In genomic region chr17:28318759-28319660, GRCh38 we compare ENCODE assay signal across 8 cellular contexts. TPM values are rescaled to one million over a fixed set of nuclear protein-coding genes. Genes with fewer than 3 reads are reported as not detected.
DNase-seq lines count a peak whose midpoint lies in the region; ATAC-seq and TF ChIP-seq lines count a peak whose summit lies in the region.

TMEM97 (plus strand) TSS chr17:28319200; CDS start chr17:28319240, 40 bp downstream.

- POLR2A ChIA-PET in Panc1 (lab: Charles Lee): interaction anchor here (2.1 kb wide), 1 partner anchor 17 kb away, joined by 8 read pairs; the partner anchor contains the start of genes IFT20 and TNFAIP1

- ATAC-seq in GM21786 (IDR thresholded peaks at IDR 0.05; ENCODE audit: unreplicated experiment): peak; percentile 93
- ATAC-seq in Panc1: peak; percentile 99
- peak; percentile 100 for ATAC-seq in esophagus mucosa

- no peaks in the 10 kb centered on the region for H3K9me3 Mint-ChIP-seq in activated T-cell treated with anti-CD3 and anti-CD28 coated beads, Interleukin-2, amount 50 U/mL, for 24 hours

- peak within 1 kb of the TSS; percentile 91 for H3K27ac Mint-ChIP-seq in activated T-cell treated with anti-CD3 and anti-CD28 coated beads, Interleukin-2, amount 50 U/mL, for 24 hours

- H3K4me2 ChIP-seq in DOHH2 (ENCODE audit: low read length) (peak within 1 kb of the TSS; percentile 81), KMS-11 (peak within 1 kb of the TSS; percentile 99)

- BruUV-seq in Panc1 (replicated peaks; lab: Mats Ljungman, UMichigan): no TSS peak

- H3K4me3 Mint-ChIP-seq in activated T-cell treated with anti-CD3 and anti-CD28 coated beads, Interleukin-2, amount 50 U/mL, for 24 hours: peak within 1 kb of the TSS; percentile 92

- H3K9ac ChIP-seq in KMS-11: peak within 1 kb of the TSS; percentile 97

- H3K4me3 ChIP-seq in DOHH2 (ENCODE audit: low read length) (peak within 1 kb of the TSS; percentile 82), KMS-11 (IDR thresholded peaks at IDR 0.05; ENCODE audit: insufficient read depth, low read depth, low read length) (no peak within 1 kb of the TSS), Panc1 (ENCODE audit: low read depth in 2 of 2, low read length in 2 of 2) (peak within 1 kb of the TSS; percentile 79 to 95), muscle layer of duodenum (ENCODE audit: low read depth in 1 of 2, low read length in 2 of 2) (peak within 1 kb of the TSS; percentile 71)

- H3K9me3 ChIP-seq in DOHH2 (ENCODE audit: control insufficient read depth, insufficient read depth, low read length) (no peaks in the 10 kb centered on the region), Panc1 (ENCODE audit: control insufficient read depth, insufficient read depth, low read depth, low read length) (no peaks in the 10 kb centered on the region), muscle layer of duodenum (ENCODE audit: control insufficient read depth in 1 of 2, low read length in 2 of 2) (no peaks in the 10 kb centered on the region)

- intact Hi-C loops in Panc1 (cut with micrococcal nuclease; ENCODE audit: unreplicated experiment): no loop called here

- H3K79me2 ChIP-seq in DOHH2 (ENCODE audit: control insufficient read depth, low read length) (peaks cover 68% of the 10 kb centered on the region), KMS-11 (ENCODE audit: insufficient read depth, low read depth) (peaks cover 49% of the 10 kb centered on the region)

- H4K20me1 ChIP-seq in DOHH2 (ENCODE audit: control insufficient read depth, insufficient read depth, low read depth, low read length) (peaks cover 25% of the 10 kb centered on the region), KMS-11 (ENCODE audit: insufficient read depth) (no peaks in the 10 kb centered on the region; the same call in 1 of the 2 replicates)

- no peaks in the 10 kb centered on the region for H3K27me3 Mint-ChIP-seq in activated T-cell treated with anti-CD3 and anti-CD28 coated beads, Interleukin-2, amount 50 U/mL, for 24 hours

- H2AFZ ChIP-seq in KMS-11 (ENCODE audit: low read depth): peak within 1 kb of the TSS; percentile 97

- H3K27ac ChIP-seq in DOHH2 (ENCODE audit: low read depth, low read length) (peak within 1 kb of the TSS; percentile 74), KMS-11 (peak within 1 kb of the TSS; percentile 83), Panc1 (ENCODE audit: low read length) (peak within 1 kb of the TSS; percentile 95), muscle layer of duodenum (ENCODE audit: low read length) (peak within 1 kb of the TSS; percentile 31)

- no peaks in the 10 kb centered on the region for H3K9me2 ChIP-seq in DOHH2 (replicated peaks; ENCODE audit: control insufficient read depth, low read length)

- peaks cover 45% of the 10 kb centered on the region for H3K36me3 ChIP-seq in DOHH2 (ENCODE audit: control insufficient read depth, low read length)
- H3K36me3 ChIP-seq in KMS-11 (ENCODE audit: insufficient read depth): no peaks in the 10 kb centered on the region; the same call in 1 of the 2 replicates
- H3K36me3 ChIP-seq in Panc1 (ENCODE audit: control insufficient read depth, insufficient read depth, low read length): no peaks in the 10 kb centered on the region
- H3K36me3 ChIP-seq in muscle layer of duodenum (ENCODE audit: control insufficient read depth in 1 of 2, insufficient read depth in 2 of 2, low read length in 2 of 2): no peaks in the 10 kb centered on the region

- peak; percentile 65 for DNase-seq in Panc1 (ENCODE audit: low read depth, low spot score)
- peak; percentile 94 for DNase-seq in activated T-cell treated with anti-CD3 and anti-CD28 coated beads, Interleukin-2, amount 50 U/mL, for 24 hours
- DNase-seq in stimulated activated CD8-positive, alpha-beta memory T cell treated with anti-CD3 and anti-CD28 coated beads, Interleukin-7, amount 100 ng/mL, for 24 hours (ENCODE audit: low read depth): peak; percentile 86

- TF ChIP-seq CTCF in DOHH2 (IDR thresholded peaks at IDR 0.05; ENCODE audit: low read depth, low read length, poor library complexity, severe bottlenecking) (no peak), KMS-11 (conservative IDR thresholded peaks at IDR 0.05; ENCODE audit: low read depth, low read length) (peak; percentile 11; the same call in 1 of the 2 replicates), Panc1 (IDR thresholded peaks at IDR 0.05) (no peak)

- H3F3A ChIP-seq in DOHH2 (ENCODE audit: control insufficient read depth, insufficient read depth): no peaks in the 10 kb centered on the region

- peaks cover 38% of the 10 kb centered on the region for H3K4me1 Mint-ChIP-seq in activated T-cell treated with anti-CD3 and anti-CD28 coated beads, Interleukin-2, amount 50 U/mL, for 24 hours (ENCODE audit: low read depth)

- CTCF ChIA-PET in Panc1 (lab: Charles Lee): interaction anchor here (0.6 kb wide), 1 partner anchor 29 kb away, joined by 3 read pairs; no protein-coding TSS in a partner anchor

- H3K27me3 ChIP-seq in DOHH2 (ENCODE audit: control insufficient read depth, low read length) (no peaks in the 10 kb centered on the region), KMS-11 (ENCODE audit: insufficient read depth, low read depth) (no peaks in the 10 kb centered on the region), Panc1 (ENCODE audit: control insufficient read depth, insufficient read depth, low read length) (no peaks in the 10 kb centered on the region), muscle layer of duodenum (ENCODE audit: low read depth, low read length) (no peaks in the 10 kb centered on the region)

- H3K4me1 ChIP-seq in DOHH2 (ENCODE audit: control insufficient read depth, low read length) (peaks cover 51% of the 10 kb centered on the region), KMS-11 (ENCODE audit: low read depth, poor library complexity, severe bottlenecking) (peaks cover 34% of the 10 kb centered on the region), Panc1 (ENCODE audit: control insufficient read depth, insufficient read depth, low read length) (peaks cover 23% of the 10 kb centered on the region), muscle layer of duodenum (ENCODE audit: control insufficient read depth in 1 of 2, insufficient read depth in 2 of 2, low read length in 2 of 2) (peaks cover 6 to 21% of the 10 kb centered on the region in 2 donors)

- peaks cover 37% of the 10 kb centered on the region for H3K36me3 Mint-ChIP-seq in activated T-cell treated with anti-CD3 and anti-CD28 coated beads, Interleukin-2, amount 50 U/mL, for 24 hours (ENCODE audit: low read depth)

- in situ Hi-C loops in Panc1 (cut with HindIII; ENCODE audit: low pct_unique_long_range_greater_than_20kb, low sequenced_read_pairs): no loop called here

RNA-seq across cellular contexts. Expression of gene TMEM97, which starts in this region (rescaled TPM):
- 78.7 TPM for total RNA-seq in Panc1 (2021; ENCODE audit: unreplicated experiment)
- polyA plus RNA-seq in Panc1 (2012; ENCODE audit: insufficient read length): 38.4 TPM
- total RNA-seq in esophagus mucosa: 28.4 TPM

Comparison
In these comparisons a context has a peak if more than half of its experiments do, and no peak if none do; other contexts are left out.
1. H3K27ac ChIP-seq: peak in every context shown above with its lines; median percentile 95 in Panc1; 83 in KMS-11; 74 in DOHH2; 31 in muscle layer of duodenum.